In the genomic region with DNA sequence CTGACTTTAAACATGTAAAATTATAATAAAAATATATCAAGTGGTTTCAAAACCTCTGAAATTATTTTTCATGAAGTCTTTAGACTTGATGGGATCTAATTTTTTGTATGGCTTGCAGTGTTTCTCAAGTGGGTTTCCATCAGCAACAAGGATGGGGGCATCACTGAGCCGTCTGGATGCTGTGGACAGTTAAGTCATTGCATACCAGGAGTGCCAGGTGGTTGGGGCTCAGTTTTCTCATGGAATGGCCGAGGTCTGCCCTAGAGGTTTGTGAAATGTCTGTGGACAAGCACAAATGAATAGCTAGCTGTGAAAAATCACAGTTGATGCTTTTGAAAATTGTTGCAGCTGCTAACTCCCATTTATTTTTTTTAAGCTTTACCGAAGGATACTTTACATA, we compare ENCODE assay signal across 15 cellular contexts. TPM values are rescaled to one million over a fixed set of nuclear protein-coding genes. Genes with fewer than 3 reads are reported as not detected.
DNase-seq lines count a peak whose midpoint lies in the region; ATAC-seq and TF ChIP-seq lines count a peak whose summit lies in the region.
"Had no signal": no experiment of that assay in that cellular context is flagged by ENCODE, and none has a peak within 500 bp of the region (broad histone marks: within the 10 kb centered on the region; RNA-seq: fewer than 3 reads in every experiment).

No MANE protein-coding gene starts in this region.

- DNase-seq in AG10803 (ENCODE audit: low read depth) (peak; percentile 66), H7 (peak; percentile 35), SK-N-MC (ENCODE audit: low read depth, low spot score) (no peak), kidney tubule cell (ENCODE audit: low spot score) (peak; percentile 45), colonic mucosa (no peak), sigmoid colon (no peak)
- no peak for DNase-seq in activated T-cell treated with anti-CD3 and anti-CD28 coated beads, Interleukin-2, amount 50 U/mL, for 72 hours
- DNase-seq: activated CD4-positive, alpha-beta T cell treated with anti-CD3 and anti-CD28 coated beads for 1 hour; AML-193; glutamatergic neuron; NCI-H187 treated with DMSO at 0.1 percent for 48 hours; NK-92 treated with Interleukin-12 subunit alpha and Interleukin-12 subunit beta, amount 100 ng/mL, for 24 hours; nucleus accumbens had no signal

- intact Hi-C loops in colonic mucosa (cut with DNase I): no loop called here
- intact Hi-C loops in sigmoid colon (cut with DNase I): loop anchor here (5.0 to 10.0 kb wide), 2 partner anchors 248 to 535 kb away; a partner anchor contains a TSS

- WGBS in sigmoid colon, 2 donors: 82 to 84% methylated on average over 3 of the region's 3 CpGs

- H3K36me3 ChIP-seq in H7 (replicated peaks; ENCODE audit: control insufficient read depth, insufficient read depth, low read length) (no peaks in the 10 kb centered on the region), SK-N-MC (ENCODE audit: insufficient read depth, low read length) (peaks cover 17% of the 10 kb centered on the region), colonic mucosa (no peaks in the 10 kb centered on the region), sigmoid colon (no peaks in the 10 kb centered on the region)
- H3K36me3 ChIP-seq: breast epithelium had no signal

- no peaks in the 10 kb centered on the region for H3K9me3 Mint-ChIP-seq in activated T-cell treated with anti-CD3 and anti-CD28 coated beads, Interleukin-2, amount 50 U/mL, for 72 hours

- H3K27ac Mint-ChIP-seq in activated T-cell treated with anti-CD3 and anti-CD28 coated beads, Interleukin-2, amount 50 U/mL, for 72 hours: no peak overlapping the region

- TF ChIP-seq CTCF in AG10803 (conservative IDR thresholded peaks at IDR 0.05; ENCODE audit: low read length) (no peak), colonic mucosa (IDR thresholded peaks at IDR 0.05) (no peak), sigmoid colon (IDR thresholded peaks at IDR 0.05) (no peak)

- TF ChIP-seq POLR2A in sigmoid colon (IDR thresholded peaks at IDR 0.05): no peak

- H3K27ac ChIP-seq in SK-N-MC: no peak overlapping the region
- H3K27ac ChIP-seq in colonic mucosa: no peak overlapping the region
- H3K27ac ChIP-seq in sigmoid colon: no peak overlapping the region

- no peak for TF ChIP-seq EP300 in sigmoid colon (IDR thresholded peaks at IDR 0.05)

- H3K9me3 ChIP-seq in SK-N-MC (ENCODE audit: low read depth, low read length): no peaks in the 10 kb centered on the region
- H3K9me3 ChIP-seq in colonic mucosa: no peaks in the 10 kb centered on the region
- no peaks in the 10 kb centered on the region for H3K9me3 ChIP-seq in sigmoid colon
- H3K9me3 ChIP-seq: breast epithelium had no signal

- no peak for ATAC-seq in activated T-cell treated with anti-CD3 and anti-CD28 coated beads, Interleukin-2, amount 50 U/mL, for 72 hours (replicated peaks in 1 of 2)
- ATAC-seq in HG02610 (IDR thresholded peaks at IDR 0.05; ENCODE audit: unreplicated experiment): no peak

- H3K9ac ChIP-seq in SK-N-MC (ENCODE audit: insufficient read length): no peak overlapping the region
- H3K9ac ChIP-seq in colonic mucosa (ENCODE audit: low read depth in 2 of 2, low read length in 2 of 2): no peak overlapping the region

- H3K4me3 ChIP-seq in AG10803 (ENCODE audit: low read length): no peak overlapping the region
- H3K4me3 ChIP-seq in H7 (ENCODE audit: insufficient read depth, low read depth, low read length): no peak overlapping the region
- H3K4me3 ChIP-seq in SK-N-MC: peak overlapping the region; percentile 98; the same call in 1 of the 2 replicates
- no peak overlapping the region for H3K4me3 ChIP-seq in colonic mucosa
- no peak overlapping the region for H3K4me3 ChIP-seq in sigmoid colon

- peaks cover 14% of the 10 kb centered on the region for H3K4me1 Mint-ChIP-seq in activated T-cell treated with anti-CD3 and anti-CD28 coated beads, Interleukin-2, amount 50 U/mL, for 72 hours (ENCODE audit: low read depth)

- H3K4me3 Mint-ChIP-seq in activated T-cell treated with anti-CD3 and anti-CD28 coated beads, Interleukin-2, amount 50 U/mL, for 72 hours: no peak overlapping the region

- H3K27me3 ChIP-seq in H7 (ENCODE audit: control insufficient read depth, insufficient read depth, low read length): peaks cover 17% of the 10 kb centered on the region
- H3K27me3 ChIP-seq in colonic mucosa: no peaks in the 10 kb centered on the region
- no peaks in the 10 kb centered on the region for H3K27me3 ChIP-seq in sigmoid colon
- H3K27me3 ChIP-seq: breast epithelium had no signal

- H3K4me1 ChIP-seq in colonic mucosa (peaks cover 7% of the 10 kb centered on the region), sigmoid colon (peaks cover 0 to 28% (median 16%) of the 10 kb centered on the region in 4 donors)
- H3K4me1 ChIP-seq: breast epithelium had no signal

- H3K27me3 Mint-ChIP-seq in activated T-cell treated with anti-CD3 and anti-CD28 coated beads, Interleukin-2, amount 50 U/mL, for 72 hours (ENCODE audit: low read depth): peaks cover 30% of the 10 kb centered on the region

- no peaks in the 10 kb centered on the region for H3K36me3 Mint-ChIP-seq in activated T-cell treated with anti-CD3 and anti-CD28 coated beads, Interleukin-2, amount 50 U/mL, for 72 hours (ENCODE audit: insufficient read depth in 2 of 2)

RNA-seq across cellular contexts. Expression of a gene that starts 1.7 kb away (rescaled TPM):
- 5.4 and 7.8 TPM in 2 replicates for total RNA-seq in H7 (2014; rRNA removed; shearing (Covaris generic))
- total RNA-seq in activated T-cell treated with anti-CD3 and anti-CD28 coated beads, Interleukin-2, amount 50 U/mL, for 72 hours: 1 to 10 TPM; 3.0 to 4.4 TPM
- 1 to 10 TPM; 1.6 to 5.6 TPM for total RNA-seq in colonic mucosa
- 1 to 10 TPM; 2.1 to 7.5 (median 3.0) TPM for total RNA-seq in sigmoid colon
- polyA plus RNA-seq in sigmoid colon: 1 to 10 TPM in 1 of 3 donors, under 1 TPM in 2; 0.60 to 2.2 (median 0.69) TPM

RNA-seq across cellular contexts. Expression of a gene that starts 32.4 kb away (rescaled TPM):
- total RNA-seq in H7 (2014; rRNA removed; shearing (Covaris generic)): 108 and 132 TPM in 2 replicates
- 10 to 100 TPM; 45.7 to 56.7 TPM for total RNA-seq in activated T-cell treated with anti-CD3 and anti-CD28 coated beads, Interleukin-2, amount 50 U/mL, for 72 hours
- total RNA-seq in colonic mucosa (100 to 1,000 TPM in 1 of 2 donors, 10 to 100 TPM in 1; 94.3 to 112 TPM), sigmoid colon (10 to 100 TPM; 31.4 to 43.7 (median 38.2) TPM)
- polyA plus RNA-seq in sigmoid colon: 10 to 100 TPM; 46.2 to 56.6 (median 55.7) TPM

Comparison
In these comparisons a context has a peak if more than half of its experiments do, and no peak if none do; other contexts are left out.
1. DNase-seq: peak in AG10803 (single experiment), H7 (single experiment) and kidney tubule cell (single experiment); none in SK-N-MC (single experiment), activated T-cell treated with anti-CD3 and anti-CD28 coated beads, Interleukin-2, amount 50 U/mL, for 72 hours (0 of 2), colonic mucosa (single experiment) and sigmoid colon (single experiment).